In genomic region chr21:16533692-16534407, GRCh38 we compare ENCODE assay signal across 9 cellular contexts.
DNase-seq lines count a peak whose midpoint lies in the region; ATAC-seq, FAIRE-seq and TF ChIP-seq lines count a peak whose summit lies in the region.
"Had no signal": no experiment of that assay in that cellular context is flagged by ENCODE, and none has a peak within 500 bp of the region (broad histone marks: within the 10 kb centered on the region; RNA-seq: fewer than 3 reads in every experiment).

No MANE protein-coding gene starts in this region.

- no peaks in the 10 kb centered on the region for H4K20me1 ChIP-seq in endothelial cell of umbilical vein (replicated peaks; ENCODE audit: control insufficient read depth, extremely low read depth, insufficient read depth, low read length)

- H3K36me3 ChIP-seq in endothelial cell of umbilical vein (ENCODE audit: control insufficient read depth in 2 of 2, extremely low read depth in 1 of 2, insufficient read depth in 2 of 2, low read length in 2 of 2), result no peaks in the 10 kb centered on the region

- H3K4me3 ChIP-seq in endothelial cell of umbilical vein (replicated peaks in 1 of 3; ENCODE audit: insufficient read depth in 1 of 3, low read depth in 1 of 3, low read length in 3 of 3), result no peak overlapping the region

- intact Hi-C loops in endothelial cell of umbilical vein (cut with micrococcal nuclease), result loop anchor here (5.0 to 10.0 kb wide), 3 partner anchors 53 to 419 kb away; no protein-coding TSS in a partner anchor

- no peak overlapping the region for H2AFZ ChIP-seq in endothelial cell of umbilical vein (ENCODE audit: low read depth, low read length)

- TF ChIP-seq POLR2A in endothelial cell of umbilical vein (IDR thresholded peaks at IDR 0.05; ENCODE audit: low read depth, low read length), result no peak

- peaks cover 23% of the 10 kb centered on the region for H3K9me3 Mint-ChIP-seq in mesothelial cell of epicardium
- peaks cover 5% of the 10 kb centered on the region for H3K9me3 Mint-ChIP-seq in type B pancreatic cell
- H3K9me3 Mint-ChIP-seq in progenitor cell of endocrine pancreas (ENCODE audit: low read depth), result peaks cover 13% of the 10 kb centered on the region

- no peak overlapping the region for H3K9ac ChIP-seq in endothelial cell of umbilical vein (replicated peaks; ENCODE audit: extremely low read depth, insufficient read depth, low read length)

- no peak overlapping the region for H3K27ac ChIP-seq in endothelial cell of umbilical vein (ENCODE audit: insufficient read depth, low read depth, low read length)

- peak overlapping the region; percentile 33 for H3K4me2 ChIP-seq in endothelial cell of umbilical vein (ENCODE audit: insufficient read depth, low read length)

- CTCF ChIA-PET in endothelial cell of umbilical vein (lab: Charles Lee), result interaction anchor here (0.7 kb wide), 1 partner anchor 27 kb away, joined by 3 read pairs; no protein-coding TSS in a partner anchor

- H3K27ac Mint-ChIP-seq in mesothelial cell of epicardium, result peak overlapping the region; percentile 62
- H3K27ac Mint-ChIP-seq in type B pancreatic cell, result peak overlapping the region; percentile 69
- H3K27ac Mint-ChIP-seq in progenitor cell of endocrine pancreas, result no peak overlapping the region
- H3K27ac Mint-ChIP-seq: activated naive CD8-positive, alpha-beta T cell treated with anti-CD3 and anti-CD28 coated beads, Interleukin-2, amount 10 ng/mL, durations not matched to agents 7 days and 5 days had no signal

- FAIRE-seq in endothelial cell of umbilical vein (lab: Jason Lieb, UNC), result no peak

- H3K9me3 ChIP-seq in endothelial cell of umbilical vein (replicated peaks; ENCODE audit: control insufficient read depth, insufficient read depth, low read length), result no peaks in the 10 kb centered on the region

- H3K36me3 Mint-ChIP-seq in mesothelial cell of epicardium (peaks cover 27% of the 10 kb centered on the region), type B pancreatic cell (peaks cover under 1% of the 10 kb centered on the region), progenitor cell of endocrine pancreas (ENCODE audit: insufficient read depth) (peaks cover 2% of the 10 kb centered on the region)
- H3K36me3 Mint-ChIP-seq: activated naive CD8-positive, alpha-beta T cell treated with anti-CD3 and anti-CD28 coated beads, Interleukin-2, amount 10 ng/mL, durations not matched to agents 7 days and 5 days had no signal

- no peaks in the 10 kb centered on the region for H3K27me3 Mint-ChIP-seq in mesothelial cell of epicardium (ENCODE audit: low read depth)
- no peaks in the 10 kb centered on the region for H3K27me3 Mint-ChIP-seq in type B pancreatic cell
- no peaks in the 10 kb centered on the region for H3K27me3 Mint-ChIP-seq in progenitor cell of endocrine pancreas
- H3K27me3 Mint-ChIP-seq: activated naive CD8-positive, alpha-beta T cell treated with anti-CD3 and anti-CD28 coated beads, Interleukin-2, amount 10 ng/mL, durations not matched to agents 7 days and 5 days had no signal

- POLR2A ChIA-PET in endothelial cell of umbilical vein (lab: Charles Lee), result no interaction called here

- TF ChIP-seq CTCF in endothelial cell of umbilical vein (IDR thresholded peaks at IDR 0.05; ENCODE audit: extremely low read depth in 1 of 2, insufficient read depth in 1 of 2, low read depth in 1 of 2, low read length in 2 of 2) (no peak), mesothelial cell of epicardium (IDR thresholded peaks at IDR 0.05; ENCODE audit: unreplicated experiment) (no peak), type B pancreatic cell (conservative IDR thresholded peaks at IDR 0.05) (no peak), progenitor cell of endocrine pancreas (IDR thresholded peaks at IDR 0.05; ENCODE audit: unreplicated experiment) (no peak)

- no peak for ATAC-seq in GM18861 (IDR thresholded peaks at IDR 0.05; ENCODE audit: unreplicated experiment)

- peaks cover 25% of the 10 kb centered on the region for H3K79me2 ChIP-seq in endothelial cell of umbilical vein (ENCODE audit: control insufficient read depth, insufficient read depth, low read length)

- H3K4me1 Mint-ChIP-seq in mesothelial cell of epicardium (peaks cover 42% of the 10 kb centered on the region), type B pancreatic cell (ENCODE audit: unreplicated experiment) (peaks cover 14% of the 10 kb centered on the region), progenitor cell of endocrine pancreas (ENCODE audit: low read depth) (peaks cover 3% of the 10 kb centered on the region)
- H3K4me1 Mint-ChIP-seq: activated naive CD8-positive, alpha-beta T cell treated with anti-CD3 and anti-CD28 coated beads, Interleukin-2, amount 10 ng/mL, durations not matched to agents 7 days and 5 days had no signal

- H3K4me1 ChIP-seq in endothelial cell of umbilical vein (ENCODE audit: control insufficient read depth, extremely low read depth, insufficient read depth, low read length), result peaks cover 59% of the 10 kb centered on the region

- no peaks in the 10 kb centered on the region for H3K9me1 ChIP-seq in endothelial cell of umbilical vein (replicated peaks; ENCODE audit: control insufficient read depth, extremely low read depth, insufficient read depth, low read length)

- dilution Hi-C loops in endothelial cell of umbilical vein (cut with MboI; ENCODE audit: extremely low pct_ligation_motif_present, low sequenced_read_pairs), result no loop called here

- H3K4me3 Mint-ChIP-seq in mesothelial cell of epicardium, result peak overlapping the region; percentile 53
- H3K4me3 Mint-ChIP-seq in type B pancreatic cell, result peak overlapping the region; percentile 64
- H3K4me3 Mint-ChIP-seq in progenitor cell of endocrine pancreas (ENCODE audit: low read depth), result no peak overlapping the region
- H3K4me3 Mint-ChIP-seq: activated naive CD8-positive, alpha-beta T cell treated with anti-CD3 and anti-CD28 coated beads, Interleukin-2, amount 10 ng/mL, durations not matched to agents 7 days and 5 days had no signal

- DNase-seq in DMS 273 (lab: John Stamatoyannopoulos, UW; ENCODE audit: unreplicated experiment), result peak; percentile 21
- DNase-seq in DMS 273 treated with DMSO at 0.1 percent for 48 hours (lab: John Stamatoyannopoulos, UW), result no peak
- DNase-seq in endothelial cell of umbilical vein (ENCODE audit: low read depth, low spot score), result no peak
- no peak for DNase-seq in mesothelial cell of epicardium (ENCODE audit: low spot score in 2 of 2, unreplicated experiment in 2 of 2)
- DNase-seq in type B pancreatic cell (ENCODE audit: extremely low spot score, unreplicated experiment), result no peak
- DNase-seq in progenitor cell of endocrine pancreas (ENCODE audit: low spot score, unreplicated experiment), result no peak
- DNase-seq in NCI-H345 (lab: John Stamatoyannopoulos, UW), result no peak
- DNase-seq: activated naive CD8-positive, alpha-beta T cell treated with anti-CD3 and anti-CD28 coated beads, Interleukin-2, amount 10 ng/mL, durations not matched to agents 7 days and 5 days had no signal

- no peaks in the 10 kb centered on the region for H3K27me3 ChIP-seq in endothelial cell of umbilical vein (ENCODE audit: control insufficient read depth in 2 of 2, insufficient read depth in 2 of 2, low read length in 2 of 2)

- no TSS peak for BruUV-seq in endothelial cell of umbilical vein (replicated peaks; lab: Mats Ljungman, UMichigan)

TF ChIP-seq in endothelial cell of umbilical vein, 7 proteins besides CTCF, POLR2A, EP300 and RAD21:
- TF ChIP-seq, protein P1, sequence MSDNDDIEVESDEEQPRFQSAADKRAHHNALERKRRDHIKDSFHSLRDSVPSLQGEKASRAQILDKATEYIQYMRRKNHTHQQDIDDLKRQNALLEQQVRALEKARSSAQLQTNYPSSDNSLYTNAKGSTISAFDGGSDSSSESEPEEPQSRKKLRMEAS (IDR thresholded peaks at IDR 0.05; ENCODE audit: insufficient read depth, insufficient read length), result no peak
- no peak for TF ChIP-seq EZH2 (IDR thresholded peaks at IDR 0.05; ENCODE audit: borderline replicate concordance, low read depth, low read length, severe bottlenecking)
- TF ChIP-seq POLR2AphosphoS5 (IDR thresholded peaks at IDR 0.05; ENCODE audit: insufficient read depth, low read depth, low read length), result no peak
- TF ChIP-seq MYC (IDR thresholded peaks at IDR 0.05; ENCODE audit: low read depth, low read length), result no peak
- no peak for TF ChIP-seq JUN (IDR thresholded peaks at IDR 0.05; ENCODE audit: borderline replicate concordance, insufficient read depth, insufficient read length, low read depth)
- TF ChIP-seq FOS (IDR thresholded peaks at IDR 0.05; ENCODE audit: borderline replicate concordance, insufficient read depth, low read length), result no peak
- no peak for TF ChIP-seq GATA2 (IDR thresholded peaks at IDR 0.05; ENCODE audit: insufficient read depth, insufficient read length, low read depth, low read length)
